In the genomic region with DNA sequence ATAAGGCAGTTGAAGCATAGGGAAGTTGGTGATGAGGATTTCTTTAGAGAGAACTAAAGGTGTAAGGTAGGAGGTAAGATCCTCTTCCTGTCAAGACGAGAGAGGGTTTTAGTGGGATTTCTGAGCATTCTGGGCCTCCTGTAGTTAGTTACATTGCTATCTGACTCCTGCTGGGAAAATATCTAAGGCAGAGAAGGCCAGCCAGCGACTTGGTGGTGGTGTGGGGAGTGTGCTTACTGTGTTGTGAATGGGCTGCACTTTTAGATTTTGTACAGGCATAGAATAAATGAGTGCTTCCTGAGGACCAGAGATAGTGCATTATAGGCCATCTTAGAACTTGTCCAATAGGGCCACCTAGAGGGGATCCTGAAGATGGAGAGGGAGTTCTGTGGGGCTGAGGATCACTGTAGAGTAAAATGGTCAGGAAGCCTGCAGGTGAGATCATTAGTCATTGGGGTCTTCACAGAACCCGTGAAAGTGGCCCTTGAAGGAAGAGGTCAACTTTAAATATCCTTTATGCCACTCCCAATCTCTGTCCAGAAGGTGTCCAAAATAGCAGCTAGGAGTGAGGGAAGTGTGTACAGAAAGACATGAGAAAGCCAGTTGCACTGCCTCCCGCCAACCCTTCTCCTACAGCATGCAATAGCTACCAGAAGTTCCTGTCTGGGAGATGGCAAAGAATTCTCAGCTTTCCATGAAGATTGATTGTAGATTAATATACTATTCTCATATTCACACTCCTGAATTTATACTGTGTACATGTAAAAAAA, we compare ENCODE assay signal across 8 cellular contexts.
DNase-seq lines count a peak whose midpoint lies in the region; ATAC-seq and TF ChIP-seq lines count a peak whose summit lies in the region.

No MANE protein-coding gene starts in this region.

- DNase-seq in ACHN (peak; percentile 58), H4 (ENCODE audit: low spot score) (peak; percentile 89), NCI-H748 (lab: John Stamatoyannopoulos, UW; ENCODE audit: unreplicated experiment) (peak; percentile 48), epithelial cell of proximal tubule (ENCODE audit: low read depth) (no peak), T-helper 9 cell (no peak)
- no peak for DNase-seq in stimulated activated CD4-positive, alpha-beta T cell treated with anti-CD3 and anti-CD28 coated beads, Interleukin-4, amount 100 ng/mL, for 1 hour

- no peak overlapping the region for H3K4me3 ChIP-seq in epithelial cell of proximal tubule (ENCODE audit: low read depth, low read length)

- ATAC-seq in GM18511 (IDR thresholded peaks at IDR 0.05; ENCODE audit: unreplicated experiment) (no peak), HG03139 (IDR thresholded peaks at IDR 0.05; ENCODE audit: unreplicated experiment) (no peak)

- peak; percentile 66 for TF ChIP-seq CTCF in epithelial cell of proximal tubule (conservative IDR thresholded peaks at IDR 0.05; ENCODE audit: low read depth, low read length)

- in situ Hi-C loops in ACHN (cut with HindIII; ENCODE audit: low pct_ligation_motif_present, low pct_unique_long_range_greater_than_20kb, low sequenced_read_pairs), result no loop called here

Comparison
In these comparisons a context has a peak if more than half of its experiments do, and no peak if none do; other contexts are left out.
1. DNase-seq: peak in ACHN (single experiment), H4 (single experiment) and NCI-H748 (single experiment); none in epithelial cell of proximal tubule (single experiment), stimulated activated CD4-positive, alpha-beta T cell treated with anti-CD3 and anti-CD28 coated beads, Interleukin-4, amount 100 ng/mL, for 1 hour (single experiment) and T-helper 9 cell (single experiment).